Comparison of ENCODE assay signal across 8 cellular contexts in the genomic region with DNA sequence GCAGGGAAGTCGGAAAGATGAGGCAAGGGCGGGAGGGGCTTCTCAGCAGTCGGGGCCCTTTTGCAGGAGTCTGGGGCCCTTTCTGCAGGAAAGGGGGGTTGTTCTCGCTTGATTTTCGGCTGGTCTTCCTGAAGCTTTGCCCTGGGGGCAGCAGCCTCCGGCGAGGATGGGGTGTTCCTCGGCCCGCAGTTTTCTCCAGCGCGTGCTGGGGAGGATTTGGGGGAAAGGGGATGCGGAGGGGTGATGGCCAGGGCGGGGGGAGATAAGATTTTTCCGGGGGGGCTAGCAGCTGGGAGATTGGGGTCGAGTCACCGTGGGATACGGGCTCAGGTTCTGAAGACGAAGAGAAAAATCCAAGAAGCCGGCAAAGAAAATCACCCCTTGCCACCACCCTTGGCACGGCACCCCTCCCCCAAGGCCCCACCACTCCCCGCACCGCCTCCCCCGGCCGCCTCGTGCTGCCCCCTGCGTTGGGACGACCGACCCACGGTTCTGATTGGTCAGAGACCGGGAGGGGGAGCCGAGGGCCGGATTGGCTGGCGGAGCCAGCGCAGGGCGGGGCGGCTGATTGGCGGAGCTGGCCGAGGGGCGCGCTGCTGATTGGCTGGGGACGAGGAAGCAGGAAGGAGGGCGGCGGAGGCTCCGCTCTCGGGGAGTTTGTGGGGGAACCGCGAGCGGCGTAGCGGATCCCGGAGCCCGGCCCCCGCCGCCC. TPM values are rescaled to one million over a fixed set of nuclear protein-coding genes. Genes with fewer than 3 reads are reported as not detected.
A peak's percentile ranks its signal among the peaks of the same experiment; 100 is the strongest.
DNase-seq lines count a peak whose midpoint lies in the region; ATAC-seq and TF ChIP-seq lines count a peak whose summit lies in the region.

A gene (plus strand): TSS at position 654 of the 712 bp plus-strand sequence. CDS start 17,512 bp downstream, outside the sequence.

- H3K27me3 ChIP-seq in KMS-11 (ENCODE audit: insufficient read depth, low read depth), result peaks cover 29% of the 10 kb centered on the region
- no peaks in the 10 kb centered on the region for H3K27me3 ChIP-seq in Panc1 (ENCODE audit: control insufficient read depth, insufficient read depth, low read length)
- peaks cover 0 to 34% (median 14%) of the 10 kb centered on the region in 4 donors for H3K27me3 ChIP-seq in esophagus muscularis mucosa

- in situ Hi-C loops in Panc1 (cut with HindIII; ENCODE audit: low pct_unique_long_range_greater_than_20kb, low sequenced_read_pairs), result no loop called here

- H3K9ac ChIP-seq in KMS-11, result peak within 1 kb of the TSS; percentile 65; the same call in 1 of the 2 replicates

- CTCF ChIA-PET in Panc1 (lab: Charles Lee), result interaction anchor here (0.6 to 1.3 kb wide), 5 partner anchors 10 to 65 kb away, joined by 3 to 6 read pairs (median 3); no protein-coding TSS in a partner anchor

- no peaks in the 10 kb centered on the region for H3K36me3 Mint-ChIP-seq in activated T-cell treated with anti-CD3 and anti-CD28 coated beads, Interleukin-2, amount 50 U/mL, for 4 hours (ENCODE audit: insufficient read depth)

- H3K4me1 ChIP-seq in KMS-11 (ENCODE audit: low read depth, poor library complexity, severe bottlenecking) (no peaks in the 10 kb centered on the region), Panc1 (ENCODE audit: control insufficient read depth, insufficient read depth, low read length) (peaks cover 65% of the 10 kb centered on the region), esophagus muscularis mucosa (peaks cover 62 to 75% (median 71%) of the 10 kb centered on the region in 4 donors)

- H3K4me2 ChIP-seq in KMS-11, result peak within 1 kb of the TSS; percentile 84

- TF ChIP-seq EP300 in esophagus muscularis mucosa (IDR thresholded peaks at IDR 0.05), result no peak

- H3K4me3 Mint-ChIP-seq in activated T-cell treated with anti-CD3 and anti-CD28 coated beads, Interleukin-2, amount 50 U/mL, for 4 hours, result peak within 1 kb of the TSS; percentile 88

- POLR2A ChIA-PET in Panc1 (lab: Charles Lee), result interaction anchor here (0.6 kb wide), 2 partner anchors 41 to 65 kb away, joined by 3 to 9 read pairs; no protein-coding TSS in a partner anchor

- BruUV-seq in Panc1 (replicated peaks; lab: Mats Ljungman, UMichigan), result no TSS peak

- peak; percentile 70 for DNase-seq in DMS53 treated with DMSO at 0.1 percent for 48 hours (lab: John Stamatoyannopoulos, UW; ENCODE audit: unreplicated experiment)
- DNase-seq in Panc1 (ENCODE audit: low read depth, low spot score), result peak; percentile 54
- DNase-seq in activated T-cell treated with anti-CD3 and anti-CD28 coated beads, Interleukin-2, amount 50 U/mL, for 4 hours, result peak; percentile 95
- peak; percentile 99 for DNase-seq in esophagus muscularis mucosa (ENCODE audit: extremely low spot score)
- DNase-seq in myocyte (ENCODE audit: low read depth), result peak; percentile 96
- DNase-seq in stimulated activated CD8-positive, alpha-beta memory T cell treated with anti-CD3 and anti-CD28 coated beads, Interleukin-7, amount 100 ng/mL, for 48 hours (ENCODE audit: extremely low read depth in 1 of 2, low read depth in 1 of 2), result peak; percentile 96 to 97

- no peaks in the 10 kb centered on the region for H3K36me3 ChIP-seq in KMS-11 (ENCODE audit: insufficient read depth)
- no peaks in the 10 kb centered on the region; the same call in 1 of the 2 replicates for H3K36me3 ChIP-seq in Panc1 (ENCODE audit: control insufficient read depth, insufficient read depth, low read length)
- no peaks in the 10 kb centered on the region for H3K36me3 ChIP-seq in esophagus muscularis mucosa

- H3K4me1 Mint-ChIP-seq in activated T-cell treated with anti-CD3 and anti-CD28 coated beads, Interleukin-2, amount 50 U/mL, for 4 hours (ENCODE audit: low read depth), result peaks cover 60% of the 10 kb centered on the region

- ATAC-seq in GM21723 (IDR thresholded peaks at IDR 0.05; ENCODE audit: unreplicated experiment), result peak; percentile 76
- ATAC-seq in Panc1, result peak; percentile 86
- ATAC-seq in activated T-cell treated with anti-CD3 and anti-CD28 coated beads, Interleukin-2, amount 50 U/mL, for 4 hours, result peak; percentile 88 to 90

- H3K27me3 Mint-ChIP-seq in activated T-cell treated with anti-CD3 and anti-CD28 coated beads, Interleukin-2, amount 50 U/mL, for 4 hours (ENCODE audit: low read depth), result peaks cover 30% of the 10 kb centered on the region

- H3K27ac ChIP-seq in KMS-11 (no peak within 1 kb of the TSS), Panc1 (ENCODE audit: low read length) (peak within 1 kb of the TSS; percentile 91), esophagus muscularis mucosa (replicated peaks in 1 of 4) (peak within 1 kb of the TSS; percentile 84 to 89 (median 86))

- no peak for TF ChIP-seq POLR2A in esophagus muscularis mucosa (IDR thresholded peaks at IDR 0.05; ENCODE audit: low read depth)

- H3K4me3 ChIP-seq in KMS-11 (IDR thresholded peaks at IDR 0.05; ENCODE audit: insufficient read depth, low read depth, low read length) (no peak within 1 kb of the TSS), Panc1 (ENCODE audit: low read depth in 2 of 2, low read length in 2 of 2) (peak within 1 kb of the TSS; percentile 65 to 80), esophagus muscularis mucosa (peak within 1 kb of the TSS; percentile 96 to 100 (median 96))

- no peaks in the 10 kb centered on the region for H4K20me1 ChIP-seq in KMS-11 (ENCODE audit: insufficient read depth)

- H2AFZ ChIP-seq in KMS-11 (ENCODE audit: low read depth), result peak within 1 kb of the TSS; percentile 87

- TF ChIP-seq CTCF in KMS-11 (conservative IDR thresholded peaks at IDR 0.05; ENCODE audit: low read depth, low read length) (no peak), Panc1 (IDR thresholded peaks at IDR 0.05) (no peak), esophagus muscularis mucosa (IDR thresholded peaks at IDR 0.05) (peak in 1 of 3 experiments; percentile 8)

- peaks cover 20% of the 10 kb centered on the region; the same call in 1 of the 2 replicates for H3K79me2 ChIP-seq in KMS-11 (ENCODE audit: insufficient read depth, low read depth)

- intact Hi-C loops in Panc1 (cut with micrococcal nuclease; ENCODE audit: unreplicated experiment), result loop anchor here (5.0 kb wide), 1 partner anchor 67 kb away; no protein-coding TSS in a partner anchor
- intact Hi-C loops in esophagus muscularis mucosa (cut with DNase I), result loop anchor here (10.0 kb wide), 1 partner anchor 154 kb away; a partner anchor contains a TSS

- no peaks in the 10 kb centered on the region for H3K9me3 Mint-ChIP-seq in activated T-cell treated with anti-CD3 and anti-CD28 coated beads, Interleukin-2, amount 50 U/mL, for 4 hours

- no peaks in the 10 kb centered on the region for H3K9me3 ChIP-seq in Panc1 (ENCODE audit: control insufficient read depth, insufficient read depth, low read depth, low read length)
- H3K9me3 ChIP-seq in esophagus muscularis mucosa, result no peaks in the 10 kb centered on the region

- 1% methylated on average over 20 of the region's 54 CpGs for WGBS in esophagus muscularis mucosa

RNA-seq across cellular contexts. Expression of the gene that starts here (rescaled TPM):
- total RNA-seq in Panc1 (2021; ENCODE audit: unreplicated experiment) (40.6 TPM), esophagus muscularis mucosa (10 to 100 TPM; 11.6 to 29.6 (median 22.3) TPM), myocyte (10.6 and 11.1 TPM in 2 replicates)
- polyA plus RNA-seq in Panc1 (2012; ENCODE audit: insufficient read length), result 36.7 TPM
- 10 to 100 TPM; 28.0 to 31.6 (median 31.5) TPM for total RNA-seq in activated T-cell treated with anti-CD3 and anti-CD28 coated beads, Interleukin-2, amount 50 U/mL, for 4 hours
- 13.7 TPM for polyA plus RNA-seq in myocyte (2012)
